16 cellular contexts compared by ENCODE assay signal in the genomic region with DNA sequence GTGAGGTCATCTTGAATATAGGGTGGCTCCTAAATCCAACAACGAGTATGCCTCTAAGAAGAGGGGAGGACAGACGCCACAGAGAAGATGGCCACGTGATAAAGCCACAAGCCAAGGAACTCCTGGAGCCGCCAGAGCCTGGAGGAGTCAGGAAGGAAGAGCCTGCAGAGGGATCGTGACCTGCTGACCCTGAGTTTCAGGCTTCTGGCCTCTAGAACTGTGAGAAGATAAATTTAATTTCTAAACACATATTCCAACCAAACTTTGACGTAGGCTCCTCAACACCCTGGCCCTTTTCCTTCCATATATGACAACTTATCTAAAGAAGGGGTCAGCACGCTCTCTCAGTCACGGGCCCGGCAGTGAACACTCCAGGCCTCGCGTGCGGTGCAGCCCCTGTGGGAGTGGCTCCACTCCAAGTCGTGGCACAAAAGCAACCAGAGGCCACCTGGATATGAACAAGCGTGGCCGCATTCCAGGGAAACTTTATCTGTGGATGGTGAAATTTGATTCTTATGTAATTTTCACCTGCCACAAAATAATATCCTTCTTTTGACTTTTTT.
DNase-seq lines count a peak whose midpoint lies in the region; ATAC-seq and TF ChIP-seq lines count a peak whose summit lies in the region.
"Had no signal": no experiment of that assay in that cellular context is flagged by ENCODE, and none has a peak within 500 bp of the region (broad histone marks: within the 10 kb centered on the region; RNA-seq: fewer than 3 reads in every experiment).

No MANE protein-coding gene starts in this region.

- H3K27me3 ChIP-seq in heart left ventricle, result no peaks in the 10 kb centered on the region
- no peaks in the 10 kb centered on the region for H3K27me3 ChIP-seq in body of pancreas
- H3K27me3 ChIP-seq in HAP-1 (ENCODE audit: low read depth), result no peaks in the 10 kb centered on the region
- H3K27me3 ChIP-seq in gastrocnemius medialis, result no peaks in the 10 kb centered on the region

- in situ Hi-C loops in HAP-1 (cut with MboI; ENCODE audit: low sequenced_read_pairs) (no loop called here), gastrocnemius medialis (cut with MboI; ENCODE audit: low sequenced_read_pairs in 4 of 4) (no loop called here)

- H3K4me3 ChIP-seq in heart left ventricle, result no peak overlapping the region
- no peak overlapping the region for H3K4me3 ChIP-seq in body of pancreas
- no peak overlapping the region for H3K4me3 ChIP-seq in HAP-1
- H3K4me3 ChIP-seq in gastrocnemius medialis, result no peak overlapping the region
- H3K4me3 ChIP-seq: BLaER1 had no signal

- no peaks in the 10 kb centered on the region for H3K9me3 Mint-ChIP-seq in nephron
- H3K9me3 Mint-ChIP-seq in stimulated activated naive CD8-positive, alpha-beta T cell treated with anti-CD3 and anti-CD28 coated beads, Interleukin-15, amount 100 ng/mL, for 72 hours, result no peaks in the 10 kb centered on the region

- H3K4me1 ChIP-seq in heart left ventricle (peaks cover 0 to 29% (median 9%) of the 10 kb centered on the region in 12 donors), body of pancreas (peaks cover 49% of the 10 kb centered on the region), HAP-1 (no peaks in the 10 kb centered on the region), gastrocnemius medialis (no peaks in the 10 kb centered on the region)
- H3K4me1 ChIP-seq: Caco-2 had no signal

- ATAC-seq in heart left ventricle (peak in 1 of 4 donors; percentile 58), Right ventricle myocardium inferior (no peak), body of pancreas (peak; percentile 31), gastrocnemius medialis (no peak)
- ATAC-seq in stimulated activated naive CD8-positive, alpha-beta T cell treated with anti-CD3 and anti-CD28 coated beads, Interleukin-15, amount 100 ng/mL, for 72 hours, result no peak

- DNase-seq in heart left ventricle (peak in 3 of 5 donors; percentile 24 to 51 (median 42)), Right ventricle myocardium inferior (ENCODE audit: missing footprints) (no peak), body of pancreas (peak in 1 of 4 donors; percentile 14), HAP-1 (ENCODE audit: low spot score in 2 of 2) (no peak), gastrocnemius medialis (no peak)
- DNase-seq in stimulated activated naive CD8-positive, alpha-beta T cell treated with anti-CD3 and anti-CD28 coated beads, Interleukin-15, amount 100 ng/mL, for 72 hours, result no peak
- DNase-seq: 8988T; AML-193; Caco-2; CD8-positive, alpha-beta memory T cell; DND-41; GDM1; GOT3; H9 had no signal

- H3K36me3 ChIP-seq in heart left ventricle, result no peaks in the 10 kb centered on the region
- no peaks in the 10 kb centered on the region for H3K36me3 ChIP-seq in body of pancreas (replicated peaks in 1 of 2; ENCODE audit: insufficient read depth in 1 of 2, low read depth in 2 of 2)
- no peaks in the 10 kb centered on the region for H3K36me3 ChIP-seq in HAP-1 (replicated peaks)
- no peaks in the 10 kb centered on the region for H3K36me3 ChIP-seq in gastrocnemius medialis
- H3K36me3 ChIP-seq: BLaER1 had no signal

- peaks cover 21% of the 10 kb centered on the region for H3K27me3 Mint-ChIP-seq in nephron (ENCODE audit: low read depth)
- H3K27me3 Mint-ChIP-seq in stimulated activated naive CD8-positive, alpha-beta T cell treated with anti-CD3 and anti-CD28 coated beads, Interleukin-15, amount 100 ng/mL, for 72 hours, result peaks cover 37% of the 10 kb centered on the region

- no peak overlapping the region for H3K4me3 Mint-ChIP-seq in nephron
- H3K4me3 Mint-ChIP-seq in stimulated activated naive CD8-positive, alpha-beta T cell treated with anti-CD3 and anti-CD28 coated beads, Interleukin-15, amount 100 ng/mL, for 72 hours, result no peak overlapping the region
- H3K4me3 Mint-ChIP-seq: CD8-positive, alpha-beta memory T cell; H9 had no signal

- WGBS in heart left ventricle, 4 donors, result 47 to 56% (median 52%) methylated on average over 15 of the region's 15 CpGs
- WGBS in body of pancreas, 2 donors, result 48 to 56% methylated on average over 15 of the region's 15 CpGs

- H3K27ac Mint-ChIP-seq in nephron, result peak overlapping the region in 2 of 3 experiments; percentile 60 to 98
- no peak overlapping the region for H3K27ac Mint-ChIP-seq in stimulated activated naive CD8-positive, alpha-beta T cell treated with anti-CD3 and anti-CD28 coated beads, Interleukin-15, amount 100 ng/mL, for 72 hours
- H3K27ac Mint-ChIP-seq: CD8-positive, alpha-beta memory T cell; H9 had no signal

- H3K9me3 ChIP-seq in heart left ventricle (no peaks in the 10 kb centered on the region), body of pancreas (no peaks in the 10 kb centered on the region), HAP-1 (no peaks in the 10 kb centered on the region), gastrocnemius medialis (no peaks in the 10 kb centered on the region)
- H3K9me3 ChIP-seq: BLaER1, Caco-2 had no signal

- peaks cover 66% of the 10 kb centered on the region for H3K4me1 Mint-ChIP-seq in nephron
- H3K4me1 Mint-ChIP-seq in stimulated activated naive CD8-positive, alpha-beta T cell treated with anti-CD3 and anti-CD28 coated beads, Interleukin-15, amount 100 ng/mL, for 72 hours, result no peaks in the 10 kb centered on the region
- H3K4me1 Mint-ChIP-seq: CD8-positive, alpha-beta memory T cell had no signal

- TF ChIP-seq POLR2A in heart left ventricle (IDR thresholded peaks at IDR 0.05) (no peak), body of pancreas (IDR thresholded peaks at IDR 0.05) (no peak), gastrocnemius medialis (IDR thresholded peaks at IDR 0.05) (no peak)

- TF ChIP-seq CTCF in heart left ventricle (IDR thresholded peaks at IDR 0.05) (no peak), body of pancreas (IDR thresholded peaks at IDR 0.05) (no peak), nephron (IDR thresholded peaks at IDR 0.05; ENCODE audit: unreplicated experiment in 3 of 3) (no peak), gastrocnemius medialis (IDR thresholded peaks at IDR 0.05 in 4 of 5, conservative IDR thresholded peaks at IDR 0.05 in 1 of 5) (no peak)

- intact Hi-C loops in heart left ventricle (cut with DNase I) (no loop called here), Right ventricle myocardium inferior (cut with DNase I) (no loop called here), body of pancreas (cut with DNase I) (no loop called here), gastrocnemius medialis (cut with DNase I; ENCODE audit: low total_unique reads) (no loop called here)

- H3K27ac ChIP-seq in heart left ventricle (no peak overlapping the region), body of pancreas (peak overlapping the region in 1 of 4 donors; percentile 19), gastrocnemius medialis (no peak overlapping the region)
- H3K27ac ChIP-seq: BLaER1 had no signal

- H3K36me3 Mint-ChIP-seq in nephron (ENCODE audit: low read depth), result no peaks in the 10 kb centered on the region
- H3K36me3 Mint-ChIP-seq: CD8-positive, alpha-beta memory T cell had no signal

Comparison
In these comparisons a context has a peak if more than half of its experiments do, and no peak if none do; other contexts are left out.
1. DNase-seq: peak in heart left ventricle (3 of 5); none in Right ventricle myocardium inferior (single experiment), HAP-1 (0 of 2), stimulated activated naive CD8-positive, alpha-beta T cell treated with anti-CD3 and anti-CD28 coated beads, Interleukin-15, amount 100 ng/mL, for 72 hours (0 of 2) and gastrocnemius medialis (0 of 2).
2. H3K27ac Mint-ChIP-seq: peak in nephron (2 of 3); none in stimulated activated naive CD8-positive, alpha-beta T cell treated with anti-CD3 and anti-CD28 coated beads, Interleukin-15, amount 100 ng/mL, for 72 hours (0 of 2).